8 cellular contexts compared by ENCODE assay signal in genomic region chr15:57306305-57306943, GRCh38.
A peak's percentile ranks its signal among the peaks of the same experiment; 100 is the strongest.
DNase-seq lines count a peak whose midpoint lies in the region; ATAC-seq and FAIRE-seq lines count a peak whose summit lies in the region.

No MANE protein-coding gene starts in this region.

- H3K4me1 Mint-ChIP-seq in activated CD8-positive, alpha-beta T cell treated with anti-CD3 and anti-CD28 coated beads, Interleukin-2, amount 10 ng/mL, durations not matched to agents 7 days and 5 days (ENCODE audit: low read depth), result peaks cover 7% of the 10 kb centered on the region

- H3K79me1 ChIP-seq in mesenchymal stem cell (replicated peaks; ENCODE audit: low read length, poor library complexity, severe bottlenecking), result no peaks in the 10 kb centered on the region

- peak; percentile 39 for FAIRE-seq in GM18507 (lab: Jason Lieb, UNC)

- peak overlapping the region; percentile 64 for H2BK120ac ChIP-seq in mesenchymal stem cell (ENCODE audit: low read depth, low read length)

- peak overlapping the region; percentile 57 for H3K4me3 Mint-ChIP-seq in activated CD8-positive, alpha-beta T cell treated with anti-CD3 and anti-CD28 coated beads, Interleukin-2, amount 10 ng/mL, durations not matched to agents 7 days and 5 days

- no peaks in the 10 kb centered on the region for H3K9me3 ChIP-seq in mesenchymal stem cell (ENCODE audit: control insufficient read depth, low read length)

- H3K4me1 ChIP-seq in mesenchymal stem cell (ENCODE audit: control insufficient read depth, insufficient read depth, low read depth, low read length), result peaks cover 3% of the 10 kb centered on the region

- peak overlapping the region; percentile 91 for H2BK15ac ChIP-seq in mesenchymal stem cell (ENCODE audit: low read depth, poor library complexity, severe bottlenecking)

- peak overlapping the region; percentile 90 for H3K9ac ChIP-seq in mesenchymal stem cell (ENCODE audit: low read length)

- POLR2A ChIA-PET in activated CD8-positive, alpha-beta T cell treated with anti-CD3 and anti-CD28 coated beads, Interleukin-2, amount 10 ng/mL, durations not matched to agents 7 days and 5 days (lab: Charles Lee), result interaction anchor here (0.8 kb wide), 1 partner anchor 484 kb away, joined by 3 read pairs; no protein-coding TSS in a partner anchor

- H3K4me3 ChIP-seq in mesenchymal stem cell (ENCODE audit: insufficient read depth in 1 of 2, low read depth in 1 of 2, low read length in 2 of 2), result peak overlapping the region; percentile 53 to 82

- H3K23ac ChIP-seq in mesenchymal stem cell (ENCODE audit: low read length in 2 of 2), result peak overlapping the region in 1 of 2 experiments; percentile 32

- CTCF ChIA-PET in activated CD8-positive, alpha-beta T cell treated with anti-CD3 and anti-CD28 coated beads, Interleukin-2, amount 10 ng/mL, durations not matched to agents 7 days and 5 days (lab: Charles Lee), result interaction anchor here (0.7 to 5.0 kb wide), 32 partner anchors 10 to 817 kb away, joined by 3 to 97 read pairs (median 4); partner anchors contain the start of gene TCF12

- DNase-seq in A172 (ENCODE audit: low spot score), result peak; percentile 47
- DNase-seq in GM18507 (ENCODE audit: extremely low spot score, insufficient read length, low read depth), result peak; percentile 70
- DNase-seq in NCI-H526 (lab: John Stamatoyannopoulos, UW), result peak; percentile 68 to 87
- peak; percentile 83 for DNase-seq in activated CD8-positive, alpha-beta T cell treated with anti-CD3 and anti-CD28 coated beads, Interleukin-2, amount 10 ng/mL, durations not matched to agents 7 days and 5 days
- DNase-seq in effector CD4-positive, alpha-beta T cell, result peak; percentile 78
- DNase-seq in mesenchymal stem cell, result peak; percentile 65
- peak; percentile 71 for DNase-seq in stimulated activated CD8-positive, alpha-beta memory T cell treated with anti-CD3 and anti-CD28 coated beads, Interleukin-12 subunit alpha, Interleukin-12 subunit beta, amount 100 ng/mL, for 1 hour (ENCODE audit: low read depth)

- 3% methylated on average over 37 of the region's 42 CpGs for WGBS in mesenchymal stem cell

- peaks cover 0 to 1% of the 10 kb centered on the region in 2 experiments for H3K36me3 ChIP-seq in mesenchymal stem cell (ENCODE audit: control insufficient read depth in 1 of 2, insufficient read depth in 2 of 2, low read depth in 1 of 2, low read length in 2 of 2)

- no peaks in the 10 kb centered on the region for H3K36me3 Mint-ChIP-seq in activated CD8-positive, alpha-beta T cell treated with anti-CD3 and anti-CD28 coated beads, Interleukin-2, amount 10 ng/mL, durations not matched to agents 7 days and 5 days (ENCODE audit: low read depth)

- H2AK5ac ChIP-seq in mesenchymal stem cell (ENCODE audit: low read length, severe bottlenecking), result no peak overlapping the region

- peak overlapping the region; percentile 77 for H4K91ac ChIP-seq in mesenchymal stem cell (ENCODE audit: low read length)

- peak overlapping the region in 1 of 2 experiments; percentile 83 for H3K14ac ChIP-seq in mesenchymal stem cell (ENCODE audit: low read length in 2 of 2)

- H3K4ac ChIP-seq in mesenchymal stem cell (ENCODE audit: low read depth in 1 of 2, low read length in 2 of 2), result no peak overlapping the region

- peaks cover 9% of the 10 kb centered on the region for H3K27me3 Mint-ChIP-seq in activated CD8-positive, alpha-beta T cell treated with anti-CD3 and anti-CD28 coated beads, Interleukin-2, amount 10 ng/mL, durations not matched to agents 7 days and 5 days (ENCODE audit: low read depth)

- H3K27me3 ChIP-seq in mesenchymal stem cell (ENCODE audit: control insufficient read depth in 1 of 2, insufficient read depth in 1 of 2, low read length in 2 of 2), result no peaks in the 10 kb centered on the region

- ATAC-seq in HG03280 (IDR thresholded peaks at IDR 0.05; ENCODE audit: unreplicated experiment), result peak; percentile 70
- ATAC-seq in activated CD8-positive, alpha-beta T cell treated with anti-CD3 and anti-CD28 coated beads, Interleukin-2, amount 10 ng/mL, durations not matched to agents 7 days and 5 days, result peak; percentile 93

- no peak overlapping the region for H3K27ac ChIP-seq in mesenchymal stem cell (ENCODE audit: low read length, poor library complexity, severe bottlenecking)

- no peak overlapping the region for H3K27ac Mint-ChIP-seq in activated CD8-positive, alpha-beta T cell treated with anti-CD3 and anti-CD28 coated beads, Interleukin-2, amount 10 ng/mL, durations not matched to agents 7 days and 5 days

- peak overlapping the region; percentile 0 to 75 for H2BK12ac ChIP-seq in mesenchymal stem cell (ENCODE audit: low read length in 2 of 2)

- peak overlapping the region; percentile 30 to 77 for H3K18ac ChIP-seq in mesenchymal stem cell (ENCODE audit: low read depth in 1 of 2, low read length in 2 of 2)

- peak overlapping the region; percentile 76 for H2AFZ ChIP-seq in mesenchymal stem cell (ENCODE audit: low read depth, low read length)

- H4K8ac ChIP-seq in mesenchymal stem cell (ENCODE audit: low read length), result peak overlapping the region; percentile 61

- H3K4me2 ChIP-seq in mesenchymal stem cell (ENCODE audit: low read length, poor library complexity, severe bottlenecking), result peak overlapping the region; percentile 94

- H2BK5ac ChIP-seq in mesenchymal stem cell (ENCODE audit: low read depth, low read length, poor library complexity, severe bottlenecking), result no peak overlapping the region

- H3K9me3 Mint-ChIP-seq in activated CD8-positive, alpha-beta T cell treated with anti-CD3 and anti-CD28 coated beads, Interleukin-2, amount 10 ng/mL, durations not matched to agents 7 days and 5 days (ENCODE audit: insufficient read depth), result no peaks in the 10 kb centered on the region
